ENCODE assay signal across 14 cellular contexts in the genomic region with DNA sequence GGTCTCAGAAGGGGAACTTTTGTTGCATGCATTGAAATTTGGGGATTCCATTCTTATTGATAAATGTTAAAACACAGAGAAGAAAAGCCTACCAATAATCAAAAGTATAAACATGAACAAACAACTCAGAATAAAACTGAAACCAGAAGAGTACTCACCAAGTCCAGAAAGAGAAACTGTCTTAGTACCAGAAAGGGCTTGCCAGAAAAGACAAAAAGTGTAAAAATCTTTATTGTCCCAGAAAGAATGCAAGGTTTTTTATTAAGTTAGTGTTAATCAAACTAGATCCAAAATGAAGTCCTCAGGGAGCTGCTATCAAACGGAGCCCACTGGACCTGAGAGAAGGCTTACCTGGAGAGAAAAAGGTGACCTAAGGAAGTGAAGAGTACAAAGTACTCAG.
A peak's percentile ranks its signal among the peaks of the same experiment; 100 is the strongest.
DNase-seq lines count a peak whose midpoint lies in the region; ATAC-seq and TF ChIP-seq lines count a peak whose summit lies in the region.
"Had no signal": no experiment of that assay in that cellular context is flagged by ENCODE, and none has a peak within 500 bp of the region (broad histone marks: within the 10 kb centered on the region; RNA-seq: fewer than 3 reads in every experiment).

No MANE protein-coding gene starts in this region.

- H3K79me2 ChIP-seq in ACC112 (ENCODE audit: control insufficient read depth, insufficient read depth, low read length, unreplicated experiment) = no peaks in the 10 kb centered on the region
- no peaks in the 10 kb centered on the region for H3K79me2 ChIP-seq in KMS-11 (ENCODE audit: insufficient read depth, low read depth)
- H3K79me2 ChIP-seq in SU-DHL-6 (ENCODE audit: insufficient read depth, low read length) = no peaks in the 10 kb centered on the region

- no peaks in the 10 kb centered on the region for H3F3A ChIP-seq in SU-DHL-6 (ENCODE audit: insufficient read depth)

- H4K20me1 ChIP-seq in KMS-11 (ENCODE audit: insufficient read depth) (no peaks in the 10 kb centered on the region), SU-DHL-6 (ENCODE audit: low read depth, low read length) (no peaks in the 10 kb centered on the region)

- H3K4me2 ChIP-seq in KMS-11 (peak overlapping the region; percentile 71), SU-DHL-6 (ENCODE audit: low read depth, low read length, poor library complexity, severe bottlenecking) (peak overlapping the region; percentile 26)
- H3K4me2 ChIP-seq: BLaER1 treated with 17β-estradiol and CSF1 and Interleukin-3, amounts not matched to agents 10 nM and 100 nM had no signal

- H2AFZ ChIP-seq in ACC112 (ENCODE audit: low read length, unreplicated experiment) = peak overlapping the region; percentile 78
- peak overlapping the region; percentile 34 for H2AFZ ChIP-seq in KMS-11 (ENCODE audit: low read depth)
- peak overlapping the region; percentile 60 for H2AFZ ChIP-seq in SU-DHL-6 (ENCODE audit: low read depth, low read length, severe bottlenecking)

- ATAC-seq in GM21786 (IDR thresholded peaks at IDR 0.05; ENCODE audit: unreplicated experiment) = peak; percentile 54
- ATAC-seq in esophagus mucosa = no peak

- H3K36me3 ChIP-seq in ACC112 (ENCODE audit: insufficient read depth, low read length) (no peaks in the 10 kb centered on the region), KMS-11 (ENCODE audit: insufficient read depth) (no peaks in the 10 kb centered on the region), SU-DHL-6 (ENCODE audit: low read length) (no peaks in the 10 kb centered on the region)
- H3K36me3 ChIP-seq: BLaER1 treated with 17β-estradiol and CSF1 and Interleukin-3, amounts not matched to agents 10 nM and 100 nM had no signal

- H3K9ac ChIP-seq in KMS-11 = no peak overlapping the region
- H3K9ac ChIP-seq in SU-DHL-6 (ENCODE audit: low read length) = no peak overlapping the region
- H3K9ac ChIP-seq: BLaER1 treated with 17β-estradiol and CSF1 and Interleukin-3, amounts not matched to agents 10 nM and 100 nM had no signal

- TF ChIP-seq CTCF in KMS-11 (conservative IDR thresholded peaks at IDR 0.05; ENCODE audit: low read depth, low read length) (no peak), SU-DHL-6 (IDR thresholded peaks at IDR 0.05; ENCODE audit: insufficient read depth, low read length, poor library complexity, severe bottlenecking) (no peak), RWPE1 (conservative IDR thresholded peaks at IDR 0.05; ENCODE audit: low read depth) (no peak)

- H3K4me1 ChIP-seq in ACC112 (ENCODE audit: control insufficient read depth, insufficient read depth, low read length, unreplicated experiment) = peaks cover 6% of the 10 kb centered on the region
- H3K4me1 ChIP-seq in KMS-11 (ENCODE audit: low read depth, poor library complexity, severe bottlenecking) = peaks cover 46% of the 10 kb centered on the region

- H3K27ac ChIP-seq in ACC112 (ENCODE audit: low read depth, low read length) (no peak overlapping the region), KMS-11 (peak overlapping the region; percentile 20; the same call in 1 of the 2 replicates), SU-DHL-6 (ENCODE audit: low read depth, low read length) (no peak overlapping the region), RWPE1 (no peak overlapping the region)
- H3K27ac ChIP-seq: BLaER1 treated with 17β-estradiol and CSF1 and Interleukin-3, amounts not matched to agents 10 nM and 100 nM had no signal

- no peak overlapping the region for H3K4me3 ChIP-seq in ACC112 (ENCODE audit: low read depth, low read length)
- no peak overlapping the region for H3K4me3 ChIP-seq in KMS-11 (IDR thresholded peaks at IDR 0.05; ENCODE audit: insufficient read depth, low read depth, low read length)
- no peak overlapping the region for H3K4me3 ChIP-seq in SU-DHL-6 (ENCODE audit: insufficient read depth, low read length, poor library complexity, severe bottlenecking)
- H3K4me3 ChIP-seq: BLaER1 treated with 17β-estradiol and CSF1 and Interleukin-3, amounts not matched to agents 10 nM and 100 nM had no signal

- CTCF ChIA-PET in RWPE1 (lab: Yijun Ruan, JAX) = no interaction called here

- H3K27me3 ChIP-seq in ACC112 (ENCODE audit: insufficient read depth, low read length) (no peaks in the 10 kb centered on the region), KMS-11 (ENCODE audit: insufficient read depth, low read depth) (no peaks in the 10 kb centered on the region), SU-DHL-6 (ENCODE audit: low read length) (no peaks in the 10 kb centered on the region)

- peaks cover 12% of the 10 kb centered on the region; the same call in 1 of the 2 replicates for H3K9me3 ChIP-seq in SU-DHL-6 (ENCODE audit: insufficient read depth, low read length)

- POLR2A ChIA-PET in RWPE1 (lab: Yijun Ruan, JAX; ENCODE audit: low non-redundant PET) = no interaction called here

- H3K9me2 ChIP-seq in SU-DHL-6 (replicated peaks; ENCODE audit: insufficient read depth, low read length) = no peaks in the 10 kb centered on the region

- DNase-seq in RWPE1 (ENCODE audit: low spot score) (no peak), anterior cingulate cortex (lab: John Stamatoyannopoulos, UW) (no peak), NK-92 (lab: John Stamatoyannopoulos, UW; ENCODE audit: unreplicated experiment) (no peak)
- DNase-seq: 8988T; ACHN; CD4-positive, CD25-positive, alpha-beta regulatory T cell; DMS53; GF-D8 had no signal
